9 cellular contexts compared by ENCODE assay signal in the genomic region with DNA sequence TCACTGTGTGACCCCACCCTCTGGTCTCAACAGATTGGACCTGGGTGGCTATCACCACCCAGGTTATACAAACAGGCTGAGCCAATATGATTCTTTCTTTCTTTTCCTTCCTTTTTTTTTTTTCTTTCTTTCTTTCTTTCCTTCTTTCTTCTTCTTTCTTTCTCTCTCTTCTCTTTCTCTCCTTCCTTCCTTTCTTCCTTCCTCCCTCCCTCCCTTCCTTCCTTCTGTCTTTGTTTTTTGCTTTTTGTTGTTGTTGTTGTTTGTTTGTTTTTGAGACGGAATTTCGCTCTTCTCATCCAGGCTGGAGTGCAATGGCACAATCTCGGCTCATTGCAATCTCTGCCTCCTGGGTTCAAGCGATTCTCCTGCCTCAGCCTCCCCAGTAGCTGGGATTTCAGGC.
"Had no signal": no experiment of that assay in that cellular context is flagged by ENCODE, and none has a peak within 500 bp of the region (broad histone marks: within the 10 kb centered on the region; RNA-seq: fewer than 3 reads in every experiment).

No MANE protein-coding gene starts in this region.

- H3K4me3 ChIP-seq: GM23248 had no signal

- H3K4me2 ChIP-seq: KMS-11 had no signal

- H3K27ac ChIP-seq: GM23248, HL-60, KMS-11 had no signal

- FAIRE-seq: H54 had no signal

- H2AFZ ChIP-seq: GM23248 had no signal

- DNase-seq: GOT3, H9, HCEC 1CT, Karpas-422, KBM-7 had no signal

- H3K9ac ChIP-seq: GM23248, KMS-11 had no signal

- H3K27ac Mint-ChIP-seq: H9 had no signal
